7 cellular contexts compared by ENCODE assay signal in the genomic region with DNA sequence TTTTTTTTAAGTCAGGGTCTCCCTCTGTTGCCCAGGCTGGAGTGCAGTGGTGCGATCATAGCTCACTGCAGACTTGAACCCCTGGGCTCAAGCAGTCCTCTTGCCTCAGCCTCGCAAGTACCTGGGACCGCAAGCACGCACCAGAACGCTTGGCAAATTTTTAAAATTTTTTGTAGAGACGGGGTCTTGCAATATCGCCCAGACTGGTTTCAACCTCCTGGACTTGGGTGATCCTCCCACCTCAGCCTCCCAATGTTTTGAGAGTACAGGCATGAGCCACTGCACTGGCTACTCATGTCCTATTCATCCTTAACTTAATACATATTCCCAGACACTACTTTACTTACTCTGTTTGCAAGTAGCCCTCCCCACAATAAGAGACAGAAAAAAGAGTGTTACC.
"Had no signal": no experiment of that assay in that cellular context is flagged by ENCODE, and none has a peak within 500 bp of the region (broad histone marks: within the 10 kb centered on the region; RNA-seq: fewer than 3 reads in every experiment).

No MANE protein-coding gene starts in this region.

- H3K4me3 ChIP-seq: GM23248, HAP-1, K562 had no signal

- H3K36me3 ChIP-seq: HAP-1 had no signal

- H3K27ac ChIP-seq: GM23248 had no signal

- H3K27ac Mint-ChIP-seq: HFFc6 had no signal

- H3K9ac ChIP-seq: GM23248 had no signal

- H3K4me1 ChIP-seq: HAP-1 had no signal

- DNase-seq: GM23248, GOT3, H7, HFFc6, IMR-90 had no signal
